In genomic region chr15:42045211-42045615, GRCh38 we compare ENCODE assay signal across 1 cellular context.
TF ChIP-seq lines count a peak whose summit lies in the region.

No MANE protein-coding gene starts in this region.

TF ChIP-seq in IMR-90, 13 proteins besides CTCF, POLR2A, EP300 and RAD21 (continued from another document):
- TF ChIP-seq USF2 (IDR thresholded peaks at IDR 0.05; ENCODE audit: low read depth, low read length) = no peak
- no peak for TF ChIP-seq MAZ (IDR thresholded peaks at IDR 0.05; ENCODE audit: borderline replicate concordance, low read depth, low read length)
- TF ChIP-seq RFX5 (IDR thresholded peaks at IDR 0.05; ENCODE audit: low read depth, low read length) = no peak
- no peak for TF ChIP-seq RCOR1 (IDR thresholded peaks at IDR 0.05; ENCODE audit: insufficient replicate concordance, low read length)
- no peak for TF ChIP-seq CHD1 (IDR thresholded peaks at IDR 0.05; ENCODE audit: low read depth, low read length)
- no peak for TF ChIP-seq CEBPB (IDR thresholded peaks at IDR 0.05; ENCODE audit: low read depth, low read length)
- no peak for TF ChIP-seq MAFK (IDR thresholded peaks at IDR 0.05; ENCODE audit: low read depth, low read length)
